Comparison of ENCODE assay signal across 11 cellular contexts in genomic region chr20:25252686-25253421, GRCh38. TPM values are rescaled to one million over a fixed set of nuclear protein-coding genes. Genes with fewer than 3 reads are reported as not detected.
DNase-seq lines count a peak whose midpoint lies in the region; TF ChIP-seq lines count a peak whose summit lies in the region.
"Had no signal": no experiment of that assay in that cellular context is flagged by ENCODE, and none has a peak within 500 bp of the region (broad histone marks: within the 10 kb centered on the region; RNA-seq: fewer than 3 reads in every experiment).

No MANE protein-coding gene starts in this region.

- no peaks in the 10 kb centered on the region for H3K36me3 Mint-ChIP-seq in activated CD4-positive, alpha-beta memory T cell treated with anti-CD3 and anti-CD28 coated beads, Interleukin-2, amount 10 ng/mL, durations not matched to agents 7 days and 5 days (ENCODE audit: low read depth)

- TF ChIP-seq EP300 in esophagus muscularis mucosa (IDR thresholded peaks at IDR 0.05) (no peak), sigmoid colon (IDR thresholded peaks at IDR 0.05) (no peak)

- H3K27me3 ChIP-seq in esophagus muscularis mucosa, result no peaks in the 10 kb centered on the region
- H3K27me3 ChIP-seq in sigmoid colon, result no peaks in the 10 kb centered on the region

- TF ChIP-seq CTCF in esophagus muscularis mucosa (IDR thresholded peaks at IDR 0.05), result no peak
- no peak for TF ChIP-seq CTCF in sigmoid colon (IDR thresholded peaks at IDR 0.05)

- intact Hi-C loops in esophagus muscularis mucosa (cut with DNase I) (no loop called here), sigmoid colon (cut with DNase I) (no loop called here)

- H3K4me3 Mint-ChIP-seq in activated CD4-positive, alpha-beta memory T cell treated with anti-CD3 and anti-CD28 coated beads, Interleukin-2, amount 10 ng/mL, durations not matched to agents 7 days and 5 days, result no peak overlapping the region
- H3K4me3 Mint-ChIP-seq: nephron progenitor cell had no signal

- H3K27ac Mint-ChIP-seq in activated CD4-positive, alpha-beta memory T cell treated with anti-CD3 and anti-CD28 coated beads, Interleukin-2, amount 10 ng/mL, durations not matched to agents 7 days and 5 days, result no peak overlapping the region

- H3K4me3 ChIP-seq in esophagus muscularis mucosa (peak overlapping the region in 1 of 4 donors; percentile 96), sigmoid colon (no peak overlapping the region)

- H3K9me3 Mint-ChIP-seq in activated CD4-positive, alpha-beta memory T cell treated with anti-CD3 and anti-CD28 coated beads, Interleukin-2, amount 10 ng/mL, durations not matched to agents 7 days and 5 days, result no peaks in the 10 kb centered on the region
- H3K9me3 Mint-ChIP-seq: nephron progenitor cell had no signal

- H3K9me3 ChIP-seq in esophagus muscularis mucosa, result no peaks in the 10 kb centered on the region
- no peaks in the 10 kb centered on the region for H3K9me3 ChIP-seq in sigmoid colon

- peak overlapping the region; percentile 96 to 99 (median 98) for H3K27ac ChIP-seq in esophagus muscularis mucosa (replicated peaks in 1 of 4)
- H3K27ac ChIP-seq in sigmoid colon, result peak overlapping the region; percentile 95 to 97 (median 96)

- H3K4me1 ChIP-seq in esophagus muscularis mucosa (peaks cover 79 to 92% (median 84%) of the 10 kb centered on the region in 4 donors), sigmoid colon (peaks cover 0 to 86% (median 77%) of the 10 kb centered on the region in 4 donors)

- WGBS in esophagus muscularis mucosa, result 72% methylated on average over 6 of the region's 6 CpGs
- 20 to 74% methylated on average over 6 of the region's 6 CpGs for WGBS in sigmoid colon, 2 donors

- POLR2A ChIA-PET in activated CD4-positive, alpha-beta memory T cell treated with anti-CD3 and anti-CD28 coated beads, Interleukin-2, amount 10 ng/mL, durations not matched to agents 7 days and 5 days (lab: Charles Lee), result no interaction called here

- CTCF ChIA-PET in activated CD4-positive, alpha-beta memory T cell treated with anti-CD3 and anti-CD28 coated beads, Interleukin-2, amount 10 ng/mL, durations not matched to agents 7 days and 5 days (lab: Charles Lee), result no interaction called here

- peaks cover 28% of the 10 kb centered on the region for H3K4me1 Mint-ChIP-seq in activated CD4-positive, alpha-beta memory T cell treated with anti-CD3 and anti-CD28 coated beads, Interleukin-2, amount 10 ng/mL, durations not matched to agents 7 days and 5 days

- no peaks in the 10 kb centered on the region for H3K27me3 Mint-ChIP-seq in activated CD4-positive, alpha-beta memory T cell treated with anti-CD3 and anti-CD28 coated beads, Interleukin-2, amount 10 ng/mL, durations not matched to agents 7 days and 5 days

- TF ChIP-seq POLR2A in esophagus muscularis mucosa (IDR thresholded peaks at IDR 0.05; ENCODE audit: low read depth) (no peak), sigmoid colon (IDR thresholded peaks at IDR 0.05) (no peak)

- DNase-seq in NCI-H748 (lab: John Stamatoyannopoulos, UW; ENCODE audit: unreplicated experiment) (peak; percentile 69), NCI-H748 treated with DMSO at 0.1 percent for 48 hours (lab: John Stamatoyannopoulos, UW) (no peak), NCI-H1105 treated with DMSO at 0.1 percent for 48 hours (lab: John Stamatoyannopoulos, UW) (peak; percentile 14), esophagus muscularis mucosa (ENCODE audit: extremely low spot score) (no peak), sigmoid colon (no peak), mucosa of gallbladder (ENCODE audit: low spot score) (no peak)
- no peak for DNase-seq in activated CD4-positive, alpha-beta memory T cell treated with anti-CD3 and anti-CD28 coated beads, Interleukin-2, amount 10 ng/mL, durations not matched to agents 7 days and 5 days
- no peak for DNase-seq in stimulated activated CD4-positive, alpha-beta T cell treated with anti-CD3 and anti-CD28 coated beads, Interleukin-2, amount 100 ng/mL, for 48 hours
- DNase-seq: HCEC 1CT; nephron progenitor cell; NK-92 treated with Interleukin-12 subunit alpha and Interleukin-12 subunit beta, amount 100 ng/mL, for 24 hours had no signal

- H3K36me3 ChIP-seq in esophagus muscularis mucosa (peaks cover 0 to 15% (median 5%) of the 10 kb centered on the region in 4 donors), sigmoid colon (peaks cover 0 to 4% (median 0%) of the 10 kb centered on the region in 4 donors)

RNA-seq across cellular contexts. Expression of gene PYGB, which starts 5.0 kb away (rescaled TPM):
- total RNA-seq in esophagus muscularis mucosa (100 to 1,000 TPM; 398 to 632 (median 462) TPM), sigmoid colon (100 to 1,000 TPM; 147 to 317 (median 226) TPM), mucosa of gallbladder (99.5 TPM)
- 100 to 1,000 TPM in 2 of 3 donors, 10 to 100 TPM in 1; 45.6 to 198 (median 163) TPM for polyA plus RNA-seq in sigmoid colon
- 10 to 100 TPM; 28.4 to 29.8 TPM for total RNA-seq in activated CD4-positive, alpha-beta memory T cell treated with anti-CD3 and anti-CD28 coated beads, Interleukin-2, amount 10 ng/mL, durations not matched to agents 7 days and 5 days

RNA-seq across cellular contexts. Expression of gene ENTPD6, which starts 57.3 kb away (rescaled TPM):
- total RNA-seq in esophagus muscularis mucosa (10 to 100 TPM; 39.0 to 44.1 (median 43.5) TPM), sigmoid colon (10 to 100 TPM; 26.0 to 48.2 (median 37.2) TPM), mucosa of gallbladder (133 TPM)
- polyA plus RNA-seq in sigmoid colon, result 100 to 1,000 TPM in 1 of 3 donors, 10 to 100 TPM in 2; 33.0 to 117 (median 48.6) TPM
- total RNA-seq in activated CD4-positive, alpha-beta memory T cell treated with anti-CD3 and anti-CD28 coated beads, Interleukin-2, amount 10 ng/mL, durations not matched to agents 7 days and 5 days, result 10 to 100 TPM; 47.7 to 48.2 TPM

Comparison
In these comparisons a context has a peak if more than half of its experiments do, and no peak if none do; other contexts are left out.
1. DNase-seq: peak in NCI-H748 (single experiment) and NCI-H1105 treated with DMSO at 0.1 percent for 48 hours (single experiment); none in NCI-H748 treated with DMSO at 0.1 percent for 48 hours (single experiment), esophagus muscularis mucosa (single experiment), sigmoid colon (single experiment), activated CD4-positive, alpha-beta memory T cell treated with anti-CD3 and anti-CD28 coated beads, Interleukin-2, amount 10 ng/mL, durations not matched to agents 7 days and 5 days (single experiment), mucosa of gallbladder (single experiment) and stimulated activated CD4-positive, alpha-beta T cell treated with anti-CD3 and anti-CD28 coated beads, Interleukin-2, amount 100 ng/mL, for 48 hours (0 of 2).